In genomic region chr6:12032783-12033573, GRCh38 we compare ENCODE assay signal across 14 cellular contexts.
"Had no signal": no experiment of that assay in that cellular context is flagged by ENCODE, and none has a peak within 500 bp of the region (broad histone marks: within the 10 kb centered on the region; RNA-seq: fewer than 3 reads in every experiment).

No MANE protein-coding gene starts in this region.

- H3K27me3 Mint-ChIP-seq: activated CD4-positive, alpha-beta memory T cell treated with anti-CD3 and anti-CD28 coated beads, Interleukin-2, amount 10 ng/mL, durations not matched to agents 7 days and 5 days; activated T-cell treated with anti-CD3 and anti-CD28 coated beads, Interleukin-2, amount 50 U/mL, for 24 hours had no signal

- H3K27ac ChIP-seq: hepatocyte, prostate gland, VCaP had no signal

- H3K4me3 Mint-ChIP-seq: activated CD4-positive, alpha-beta memory T cell treated with anti-CD3 and anti-CD28 coated beads, Interleukin-2, amount 10 ng/mL, durations not matched to agents 7 days and 5 days; activated T-cell treated with anti-CD3 and anti-CD28 coated beads, Interleukin-2, amount 50 U/mL, for 24 hours; endodermal cell had no signal

- H3K9me3 ChIP-seq: prostate gland had no signal

- H3K27ac Mint-ChIP-seq: activated CD4-positive, alpha-beta memory T cell treated with anti-CD3 and anti-CD28 coated beads, Interleukin-2, amount 10 ng/mL, durations not matched to agents 7 days and 5 days had no signal

- H3K27me3 ChIP-seq: hepatocyte had no signal

- H3K4me2 ChIP-seq: hepatocyte had no signal

- ATAC-seq: SK-N-SH treated with all-trans-retinoic acid at 6 μM for 48 hours; stimulated activated naive CD8-positive, alpha-beta T cell treated with anti-CD3 and anti-CD28 coated beads, Interleukin-15, Interleukin-2, amounts not matched to agents 100 U/mL and 50 U/mL, for 24 hours had no signal

- H2AFZ ChIP-seq: hepatocyte had no signal

- H3K4me3 ChIP-seq: hepatocyte, prostate gland, skin epidermis had no signal

- H3K36me3 ChIP-seq: prostate gland had no signal

- DNase-seq: activated CD4-positive, alpha-beta memory T cell treated with anti-CD3 and anti-CD28 coated beads, Interleukin-2, amount 10 ng/mL, durations not matched to agents 7 days and 5 days; activated T-cell treated with anti-CD3 and anti-CD28 coated beads, Interleukin-2, amount 50 U/mL, for 24 hours; endodermal cell; left ventricle myocardium superior; mesendoderm; right cardiac atrium; stimulated activated CD4-positive, alpha-beta T cell treated with anti-CD3 and anti-CD28 coated beads, Interleukin-4, amount 100 ng/mL, for 4 hours; stimulated activated CD8-positive, alpha-beta memory T cell treated with anti-CD3 and anti-CD28 coated beads, Interleukin-4, amount 100 ng/mL, for 48 hours; stimulated activated naive CD8-positive, alpha-beta T cell treated with anti-CD3 and anti-CD28 coated beads, Interleukin-15, Interleukin-2, amounts not matched to agents 100 U/mL and 50 U/mL, for 24 hours had no signal

- H3K4me1 ChIP-seq: prostate gland had no signal
